Comparison of ENCODE assay signal across 28 cellular contexts in genomic region chr5:180603076-180603591, GRCh38. TPM values are rescaled to one million over a fixed set of nuclear protein-coding genes. Genes with fewer than 3 reads are reported as not detected.
"Had no signal": no experiment of that assay in that cellular context is flagged by ENCODE, and none has a peak within 500 bp of the region (broad histone marks: within the 10 kb centered on the region; RNA-seq: fewer than 3 reads in every experiment).

No MANE protein-coding gene starts in this region.

- H3K9me3 Mint-ChIP-seq: activated B cell treated with CpG ODN at 0.5 μM for 24 hours; activated CD4-positive, alpha-beta T cell treated with anti-CD3 and anti-CD28 coated beads, Interleukin-2, amount 10 ng/mL, durations not matched to agents 24 days and 14 days; activated naive CD4-positive, alpha-beta T cell treated with anti-CD3 and anti-CD28 coated beads, Interleukin-2, amount 50 U/mL, for 72 hours; endodermal cell; memory B cell; naive B cell; stimulated activated naive CD8-positive, alpha-beta T cell treated with anti-CD3 and anti-CD28 coated beads, Interleukin-15, amount 100 ng/mL, for 72 hours; T-cell; type B pancreatic cell had no signal

- FAIRE-seq: colon, islet of Langerhans, pancreas had no signal

- H3K4me1 Mint-ChIP-seq: activated B cell treated with CpG ODN at 0.5 μM for 24 hours; activated CD4-positive, alpha-beta T cell treated with anti-CD3 and anti-CD28 coated beads, Interleukin-2, amount 10 ng/mL, durations not matched to agents 24 days and 14 days had no signal

- H3K36me3 Mint-ChIP-seq: activated naive CD4-positive, alpha-beta T cell treated with anti-CD3 and anti-CD28 coated beads, Interleukin-2, amount 50 U/mL, for 72 hours; memory B cell; naive B cell; T-cell; type B pancreatic cell had no signal

- H3K27me3 Mint-ChIP-seq: activated B cell treated with CpG ODN at 0.5 μM for 24 hours; activated CD4-positive, alpha-beta T cell treated with anti-CD3 and anti-CD28 coated beads, Interleukin-2, amount 10 ng/mL, durations not matched to agents 24 days and 14 days; stimulated activated naive CD8-positive, alpha-beta T cell treated with anti-CD3 and anti-CD28 coated beads, Interleukin-15, amount 100 ng/mL, for 72 hours; type B pancreatic cell had no signal

- H3K27ac ChIP-seq: body of pancreas, foreskin keratinocyte, pancreas had no signal

- H3K9me3 ChIP-seq: body of pancreas, mucosa of descending colon, pancreas, SK-N-SH had no signal

- H3K27ac Mint-ChIP-seq: activated B cell treated with CpG ODN at 0.5 μM for 24 hours; activated CD4-positive, alpha-beta T cell treated with anti-CD3 and anti-CD28 coated beads, Interleukin-2, amount 10 ng/mL, durations not matched to agents 24 days and 14 days; activated CD8-positive, alpha-beta T cell treated with anti-CD3 and anti-CD28 coated beads, Interleukin-2, amount 10 ng/mL, durations not matched to agents 7 days and 5 days; activated naive CD4-positive, alpha-beta T cell treated with anti-CD3 and anti-CD28 coated beads, Interleukin-2, amount 50 U/mL, for 72 hours; endodermal cell; memory B cell; naive B cell; stimulated activated naive CD8-positive, alpha-beta T cell treated with anti-CD3 and anti-CD28 coated beads, Interleukin-15, amount 100 ng/mL, for 72 hours; T-cell; type B pancreatic cell had no signal

- H3K9ac ChIP-seq: SK-N-SH had no signal

- H3K36me3 ChIP-seq: pancreas had no signal

- DNase-seq: activated B cell treated with CpG ODN at 0.5 μM for 24 hours; activated CD4-positive, alpha-beta T cell treated with anti-CD3 and anti-CD28 coated beads, Interleukin-2, amount 10 ng/mL, durations not matched to agents 24 days and 14 days; activated CD8-positive, alpha-beta T cell treated with anti-CD3 and anti-CD28 coated beads, Interleukin-2, amount 10 ng/mL, durations not matched to agents 7 days and 5 days; activated gamma-delta T cell treated with Interleukin-2 at 50 U/mL for 16 hours; activated T-cell treated with anti-CD3 and anti-CD28 coated beads, Interleukin-2, amount 50 U/mL, for 48 hours; amygdala; caudate nucleus; foreskin keratinocyte; hippocampal formation; naive B cell; stimulated activated CD4-positive, alpha-beta T cell treated with anti-CD3 and anti-CD28 coated beads, Interleukin-2, amount 100 ng/mL, for 24 hours; stimulated activated naive CD8-positive, alpha-beta T cell treated with anti-CD3 and anti-CD28 coated beads, Interleukin-15, amount 100 ng/mL, for 72 hours; T-helper 9 cell had no signal

- H3K4me2 ChIP-seq: SK-N-SH had no signal

- H3K4me3 ChIP-seq: body of pancreas, mucosa of descending colon, pancreas had no signal

- H3K4me1 ChIP-seq: body of pancreas, foreskin keratinocyte, pancreas had no signal

- H3K4me3 Mint-ChIP-seq: activated B cell treated with CpG ODN at 0.5 μM for 24 hours; activated CD4-positive, alpha-beta T cell treated with anti-CD3 and anti-CD28 coated beads, Interleukin-2, amount 10 ng/mL, durations not matched to agents 24 days and 14 days; activated CD8-positive, alpha-beta T cell treated with anti-CD3 and anti-CD28 coated beads, Interleukin-2, amount 10 ng/mL, durations not matched to agents 7 days and 5 days; endodermal cell; memory B cell; naive B cell; stimulated activated naive CD8-positive, alpha-beta T cell treated with anti-CD3 and anti-CD28 coated beads, Interleukin-15, amount 100 ng/mL, for 72 hours; T-cell; type B pancreatic cell had no signal

- H3K27me3 ChIP-seq: body of pancreas, foreskin keratinocyte, pancreas had no signal

- ATAC-seq: activated CD8-positive, alpha-beta T cell treated with anti-CD3 and anti-CD28 coated beads, Interleukin-2, amount 10 ng/mL, durations not matched to agents 7 days and 5 days; activated naive CD4-positive, alpha-beta T cell treated with anti-CD3 and anti-CD28 coated beads, Interleukin-2, amount 50 U/mL, for 72 hours; body of pancreas; foreskin keratinocyte; left lobe of liver; mucosa of descending colon; pancreas; stimulated activated naive CD8-positive, alpha-beta T cell treated with anti-CD3 and anti-CD28 coated beads, Interleukin-15, amount 100 ng/mL, for 72 hours; T-cell had no signal

RNA-seq across cellular contexts. Expression of gene SCGB3A1, which starts 11.8 kb away (rescaled TPM):
- total RNA-seq: activated B cell treated with CpG ODN at 0.5 μM for 24 hours; activated CD4-positive, alpha-beta T cell treated with anti-CD3 and anti-CD28 coated beads, Interleukin-2, amount 10 ng/mL, durations not matched to agents 24 days and 14 days; activated CD8-positive, alpha-beta T cell treated with anti-CD3 and anti-CD28 coated beads, Interleukin-2, amount 10 ng/mL, durations not matched to agents 7 days and 5 days; activated naive CD4-positive, alpha-beta T cell treated with anti-CD3 and anti-CD28 coated beads, Interleukin-2, amount 50 U/mL, for 72 hours; body of pancreas; epithelial cell of proximal tubule; fibroblast of lung; foreskin keratinocyte; mucosa of descending colon; temporal lobe had no signal
- polyA plus RNA-seq: fibroblast of lung, foreskin keratinocyte, SK-N-SH had no signal

RNA-seq across cellular contexts. Expression of gene FLT4, which starts 46.3 kb away (rescaled TPM):
- total RNA-seq: activated B cell treated with CpG ODN at 0.5 μM for 24 hours had no signal
- polyA plus RNA-seq: fibroblast of lung had no signal
